In the genomic region with DNA sequence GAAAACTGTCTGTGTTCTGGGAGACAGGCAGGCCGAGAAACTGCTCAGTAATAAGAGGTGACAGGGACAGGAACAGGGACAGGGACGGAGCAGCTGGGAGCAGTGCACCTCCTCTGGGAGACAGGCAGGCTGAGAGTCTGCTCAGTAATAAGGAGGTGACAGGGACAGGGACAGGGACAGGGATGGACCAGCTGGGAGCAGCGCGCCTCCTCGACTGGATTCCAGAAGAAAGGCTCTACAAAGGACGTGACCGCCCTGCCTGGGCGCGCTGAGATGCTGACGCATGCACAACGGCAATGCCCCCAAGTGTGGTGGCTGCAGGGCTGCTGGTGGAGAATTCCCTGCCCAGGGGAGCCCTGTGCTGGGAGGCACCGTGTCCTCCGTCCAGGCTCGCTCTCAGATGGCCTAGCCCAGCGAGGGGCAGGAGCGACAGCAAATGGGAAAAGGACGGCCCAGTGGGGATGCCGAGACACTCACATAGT, we compare ENCODE assay signal across 27 cellular contexts. TPM values are rescaled to one million over a fixed set of nuclear protein-coding genes. Genes with fewer than 3 reads are reported as not detected.
A peak's percentile ranks its signal among the peaks of the same experiment; 100 is the strongest.
DNase-seq lines count a peak whose midpoint lies in the region; ATAC-seq and TF ChIP-seq lines count a peak whose summit lies in the region.
"Had no signal": no experiment of that assay in that cellular context is flagged by ENCODE, and none has a peak within 500 bp of the region (broad histone marks: within the 10 kb centered on the region; RNA-seq: fewer than 3 reads in every experiment).

No MANE protein-coding gene starts in this region.

- H3K9me3 ChIP-seq in IMR-90 (ENCODE audit: control insufficient read depth, insufficient read depth, low read length) = no peaks in the 10 kb centered on the region
- H3K9me3 ChIP-seq in osteoblast (ENCODE audit: low read depth, low read length) = no peaks in the 10 kb centered on the region
- H3K9me3 ChIP-seq: BE2C, left ventricle myocardium inferior, prostate gland, thyroid gland, vagina had no signal

- no peak overlapping the region for H3K4me3 ChIP-seq in IMR-90 (ENCODE audit: insufficient read depth, low read depth, low read length)
- H3K4me3 ChIP-seq in coronary artery = no peak overlapping the region
- no peak overlapping the region for H3K4me3 ChIP-seq in osteoblast (ENCODE audit: insufficient read depth, low read length)
- H3K4me3 ChIP-seq: GM12878, left ventricle myocardium inferior, prostate gland, thyroid gland, vagina had no signal

- H4K8ac ChIP-seq in IMR-90 (ENCODE audit: low read depth in 2 of 2, low read length in 2 of 2) = no peak overlapping the region

- no peak overlapping the region for H2AK9ac ChIP-seq in IMR-90 (replicated peaks; ENCODE audit: low read depth, low read length, poor library complexity)

- H3K27me3 ChIP-seq in IMR-90 (ENCODE audit: control insufficient read depth, insufficient read depth, low read length) (no peaks in the 10 kb centered on the region), osteoblast (ENCODE audit: insufficient read depth, low read length) (peaks cover 16% of the 10 kb centered on the region)
- H3K27me3 ChIP-seq: BE2C, thyroid gland, vagina had no signal

- BruUV-seq in IMR-90 (replicated peaks; lab: Mats Ljungman, UMichigan) = no TSS peak

- H3K14ac ChIP-seq in IMR-90 (replicated peaks; ENCODE audit: low read depth, low read length) = no peak overlapping the region

- H3K4me1 ChIP-seq in IMR-90 (ENCODE audit: control insufficient read depth, insufficient read depth, low read length) (peaks cover 5% of the 10 kb centered on the region), osteoblast (ENCODE audit: insufficient read depth, low read length) (no peaks in the 10 kb centered on the region)
- H3K4me1 ChIP-seq: BE2C, left ventricle myocardium inferior, prostate gland, vagina had no signal

- peak overlapping the region; percentile 25; the same call in 1 of the 2 replicates for H2BK120ac ChIP-seq in IMR-90 (ENCODE audit: low read depth, low read length)

- H4K20me1 ChIP-seq in IMR-90 (ENCODE audit: insufficient read depth, low read length) = no peaks in the 10 kb centered on the region
- H4K20me1 ChIP-seq in osteoblast (ENCODE audit: insufficient read depth, low read length) = no peaks in the 10 kb centered on the region

- TF ChIP-seq CTCF in IMR-90 (conservative IDR thresholded peaks at IDR 0.05; ENCODE audit: low read depth, low read length) (no peak), coronary artery (IDR thresholded peaks at IDR 0.05) (no peak), osteoblast (IDR thresholded peaks at IDR 0.05; ENCODE audit: extremely low read depth, low read depth, low read length) (no peak)

- WGBS in IMR-90 (ENCODE audit: extremely low coverage in 2 of 2, insufficient read length in 1 of 2), 2 experiments = 90% methylated on average over 12 of the region's 18 CpGs; no CpG with 5 or more reads in 1 of the 2 experiments

- in situ Hi-C loops in IMR-90 (cut with MboI; ENCODE audit: low sequenced_read_pairs) = no loop called here

- H3K18ac ChIP-seq in IMR-90 (ENCODE audit: low read depth, low read length) = no peak overlapping the region

- TF ChIP-seq RAD21 in IMR-90 (IDR thresholded peaks at IDR 0.05; ENCODE audit: low read length) = no peak

- H4K91ac ChIP-seq in IMR-90 (ENCODE audit: insufficient read depth, low read depth, low read length) = peak overlapping the region; percentile 10; the same call in 1 of the 2 replicates

- H3K4ac ChIP-seq in IMR-90 (ENCODE audit: low read depth, low read length) = peak overlapping the region; percentile 26; the same call in 1 of the 2 replicates

- peak overlapping the region; percentile 84; the same call in 1 of the 2 replicates for H2AK5ac ChIP-seq in IMR-90 (ENCODE audit: low read depth, low read length)

- ATAC-seq in IMR-90 (ENCODE audit: low read depth) (no peak), Right ventricle myocardium superior (ENCODE audit: poor library complexity) (no peak)
- ATAC-seq: activated T-cell treated with anti-CD3 and anti-CD28 coated beads, Interleukin-2, amount 50 U/mL, for 4 hours; effector memory CD8-positive, alpha-beta T cell; GM12878; sciatic nerve had no signal

- no peak overlapping the region for H2BK20ac ChIP-seq in IMR-90 (ENCODE audit: low read depth, low read length)

- H2BK5ac ChIP-seq in IMR-90 (ENCODE audit: low read depth, low read length, poor library complexity, severe bottlenecking) = no peak overlapping the region

- no peak overlapping the region for H3K23ac ChIP-seq in IMR-90 (ENCODE audit: low read depth, low read length)

- DNase-seq in ELF-1 (ENCODE audit: low read depth, low spot score) = peak; percentile 48
- no peak for DNase-seq in IMR-90
- DNase-seq in coronary artery (ENCODE audit: low spot score) = peak; percentile 47
- DNase-seq in osteoblast (ENCODE audit: insufficient read length, low spot score, missing footprints) = peak; percentile 19
- DNase-seq in OCI-M1 (lab: John Stamatoyannopoulos, UW) = no peak
- DNase-seq in NCI-H2171 (lab: John Stamatoyannopoulos, UW) = no peak
- DNase-seq in Right ventricle myocardium superior = no peak
- DNase-seq: activated CD4-positive, alpha-beta T cell treated with anti-CD3 and anti-CD28 coated beads for 48 hours; activated T-cell treated with anti-CD3 and anti-CD28 coated beads, Interleukin-2, amount 50 U/mL, for 4 hours; BE2C; caudate nucleus; DMS 273 treated with DMSO at 0.1 percent for 48 hours; effector memory CD8-positive, alpha-beta T cell; Karpas-422; left ventricle myocardium inferior; mesendoderm; NCI-H226; SIG-M5; stimulated activated CD4-positive, alpha-beta T cell treated with anti-CD3 and anti-CD28 coated beads, Interleukin-12 subunit alpha, Interleukin-12 subunit beta, amount 100 ng/mL, for 4 hours; stimulated activated CD4-positive, alpha-beta T cell treated with anti-CD3 and anti-CD28 coated beads, Interleukin-2, amount 100 ng/mL, for 48 hours; T1000 had no signal

- H2AFZ ChIP-seq in IMR-90 (replicated peaks; ENCODE audit: low read length, poor library complexity) = no peak overlapping the region
- H2AFZ ChIP-seq in osteoblast (ENCODE audit: low read length) = no peak overlapping the region

- no peak for TF ChIP-seq POLR2A in IMR-90 (IDR thresholded peaks at IDR 0.05; ENCODE audit: low read depth, low read length)

- CTCF ChIA-PET in IMR-90 (lab: Yijun Ruan, JAX) = no interaction called here

- no peak overlapping the region for H3K56ac ChIP-seq in IMR-90 (ENCODE audit: extremely low read depth, insufficient read depth, low read length)

- POLR2A ChIA-PET in IMR-90 (lab: Charles Lee; ENCODE audit: unreplicated experiment) = no interaction called here

- H3K9ac ChIP-seq in IMR-90 (ENCODE audit: low read depth, low read length) = no peak overlapping the region

- intact Hi-C loops in IMR-90 (cut with micrococcal nuclease) (no loop called here), Right ventricle myocardium superior (cut with DNase I) (no loop called here)

- 0 out of 3 replicates have a peak overlapping the region, but pooled peaks have one; percentile 4 for H2BK15ac ChIP-seq in IMR-90 (ENCODE audit: low read depth, low read length)

- H3K36me3 ChIP-seq in IMR-90 (ENCODE audit: control insufficient read depth, insufficient read depth, low read length) (no peaks in the 10 kb centered on the region), osteoblast (ENCODE audit: insufficient read depth, low read length) (no peaks in the 10 kb centered on the region)
- H3K36me3 ChIP-seq: BE2C, left ventricle myocardium inferior, prostate gland, thyroid gland, vagina had no signal

- H3K79me1 ChIP-seq in IMR-90 (ENCODE audit: low read depth in 1 of 2, low read length in 2 of 2) = no peaks in the 10 kb centered on the region

- H3K4me2 ChIP-seq in IMR-90 (ENCODE audit: low read depth, low read length) (no peak overlapping the region), osteoblast (ENCODE audit: insufficient read depth, low read length) (no peak overlapping the region)

- no peak overlapping the region for H3K27ac ChIP-seq in IMR-90 (ENCODE audit: insufficient read depth, low read length)
- no peak overlapping the region for H3K27ac ChIP-seq in coronary artery
- no peak overlapping the region for H3K27ac ChIP-seq in osteoblast (ENCODE audit: low read depth, low read length)
- H3K27ac ChIP-seq: left ventricle myocardium inferior, prostate gland, thyroid gland, vagina, VCaP had no signal

- H4K5ac ChIP-seq in IMR-90 (ENCODE audit: low read depth, low read length) = no peak overlapping the region

- H3K79me2 ChIP-seq in osteoblast (ENCODE audit: insufficient read depth, low read length) = no peaks in the 10 kb centered on the region

- dilution Hi-C loops in IMR-90 (cut with HindIII; ENCODE audit: low sequenced_read_pairs, unreplicated experiment) = no loop called here

- 0 out of 2 replicates have a peak, but pooled peaks cover 3% of the 10 kb centered on the region for H3K9me1 ChIP-seq in IMR-90 (ENCODE audit: insufficient read depth, low read length)

TF ChIP-seq in IMR-90, 13 proteins besides CTCF, POLR2A, EP300 and RAD21:
- TF ChIP-seq NFE2L2 (IDR thresholded peaks at IDR 0.05; ENCODE audit: low read depth, low read length) = no peak
- TF ChIP-seq MXI1 (IDR thresholded peaks at IDR 0.05; ENCODE audit: borderline replicate concordance, low read depth, low read length) = no peak
- no peak for TF ChIP-seq FOS (IDR thresholded peaks at IDR 0.05; ENCODE audit: low read depth, low read length)
- TF ChIP-seq CEBPB (IDR thresholded peaks at IDR 0.05; ENCODE audit: low read depth, low read length) = no peak
- TF ChIP-seq SMC3 (IDR thresholded peaks at IDR 0.05; ENCODE audit: low read depth, low read length) = no peak
- TF ChIP-seq, protein P1, sequence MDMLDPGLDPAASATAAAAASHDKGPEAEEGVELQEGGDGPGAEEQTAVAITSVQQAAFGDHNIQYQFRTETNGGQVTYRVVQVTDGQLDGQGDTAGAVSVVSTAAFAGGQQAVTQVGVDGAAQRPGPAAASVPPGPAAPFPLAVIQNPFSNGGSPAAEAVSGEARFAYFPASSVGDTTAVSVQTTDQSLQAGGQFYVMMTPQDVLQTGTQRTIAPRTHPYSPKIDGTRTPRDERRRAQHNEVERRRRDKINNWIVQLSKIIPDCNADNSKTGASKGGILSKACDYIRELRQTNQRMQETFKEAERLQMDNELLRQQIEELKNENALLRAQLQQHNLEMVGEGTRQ (IDR thresholded peaks at IDR 0.05; ENCODE audit: low read depth, low read length) = no peak
TF ChIP-seq in IMR-90: peak in this region for 0.

RNA-seq across cellular contexts. Expression of a gene that starts 44.2 kb away (rescaled TPM):
- total RNA-seq in IMR-90 (2012; rRNA removed) (148 and 153 TPM in 2 replicates), osteoblast (307 and 324 TPM in 2 replicates), Right ventricle myocardium superior (15.6 TPM)
- 268 and 332 TPM in 2 replicates for polyA plus RNA-seq in IMR-90 (2012; rRNA removed)
- polyA plus RNA-seq in IMR-90 (2012; cell fraction: cytosol; rRNA removed) = 300 and 432 TPM in 2 replicates
- polyA plus RNA-seq in IMR-90 (2012; cell fraction: nucleus; rRNA removed; ENCODE audit: low replicate concordance) = 369 and 399 TPM in 2 replicates

Comparison
In these comparisons a context has a peak if more than half of its experiments do, and no peak if none do; other contexts are left out.
1. DNase-seq: peak in ELF-1 (single experiment), coronary artery (single experiment) and osteoblast (single experiment); none in IMR-90 (single experiment), OCI-M1 (single experiment), NCI-H2171 (single experiment) and Right ventricle myocardium superior (single experiment).